25 cellular contexts compared by ENCODE assay signal in genomic region chrX:13607356-13607995, GRCh38. TPM values are rescaled to one million over a fixed set of nuclear protein-coding genes. Genes with fewer than 3 reads are reported as not detected.
"Had no signal": no experiment of that assay in that cellular context is flagged by ENCODE, and none has a peak within 500 bp of the region (broad histone marks: within the 10 kb centered on the region; RNA-seq: fewer than 3 reads in every experiment).

No MANE protein-coding gene starts in this region.

- H3K27me3 ChIP-seq: cardiac muscle cell, neutrophil, ovary, tibial artery had no signal

- H3K27ac Mint-ChIP-seq: activated B cell treated with CpG ODN at 0.5 μM for 24 hours; activated naive CD8-positive, alpha-beta T cell treated with anti-CD3 and anti-CD28 coated beads for 36 hours; activated T-helper 2 cell treated with anti-CD3 and anti-CD28 coated beads, Interferon-gamma antibody, Interleukin-2, Interleukin-4, amounts not matched to agents 10 μg/mL and 5 μg/mL and 100 μg/mL, durations not matched to agents 14 hours and 24 hours and 36 hours; natural killer cell; stimulated activated naive CD8-positive, alpha-beta T cell treated with anti-CD3 and anti-CD28 coated beads, Interleukin-15, Interleukin-2, amounts not matched to agents 100 ng/mL and 50 ng/mL, for 24 hours; T-helper 17 cell had no signal

- H3K4me1 ChIP-seq: heart left ventricle, tibial artery had no signal

- H3K9me3 ChIP-seq: heart left ventricle, neutrophil, ovary had no signal

- H3K36me3 Mint-ChIP-seq: activated naive CD8-positive, alpha-beta T cell treated with anti-CD3 and anti-CD28 coated beads for 36 hours; natural killer cell had no signal

- H3K4me3 ChIP-seq: cardiac muscle cell, heart left ventricle, lung, ovary, tibial artery had no signal

- H3K27me3 Mint-ChIP-seq: activated B cell treated with CpG ODN at 0.5 μM for 24 hours; stimulated activated naive CD8-positive, alpha-beta T cell treated with anti-CD3 and anti-CD28 coated beads, Interleukin-15, Interleukin-2, amounts not matched to agents 100 ng/mL and 50 ng/mL, for 24 hours; T-helper 17 cell had no signal

- H3K36me3 ChIP-seq: cardiac muscle cell, heart left ventricle, neutrophil, ovary, tibial artery had no signal

- H3K4me3 Mint-ChIP-seq: activated B cell treated with CpG ODN at 0.5 μM for 24 hours; activated naive CD8-positive, alpha-beta T cell treated with anti-CD3 and anti-CD28 coated beads for 36 hours; activated T-cell treated with anti-CD3 and anti-CD28 coated beads, Interleukin-2, amount 50 U/mL, for 4 hours; natural killer cell; stimulated activated naive CD8-positive, alpha-beta T cell treated with anti-CD3 and anti-CD28 coated beads, Interleukin-15, Interleukin-2, amounts not matched to agents 100 ng/mL and 50 ng/mL, for 24 hours; T-helper 17 cell had no signal

- ATAC-seq: activated T-cell treated with anti-CD3 and anti-CD28 coated beads, Interleukin-2, amount 50 U/mL, for 4 hours; heart left ventricle; left lobe of liver; natural killer cell; right cardiac atrium; T-helper 17 cell had no signal

- H3K4me1 Mint-ChIP-seq: activated B cell treated with CpG ODN at 0.5 μM for 24 hours; activated naive CD8-positive, alpha-beta T cell treated with anti-CD3 and anti-CD28 coated beads for 36 hours; natural killer cell; T-helper 17 cell had no signal

- DNase-seq: activated B cell treated with CpG ODN at 0.5 μM for 24 hours; activated CD4-positive, alpha-beta T cell treated with anti-CD3 and anti-CD28 coated beads for 4 hours; activated CD4-positive, alpha-beta T cell treated with anti-CD3 and anti-CD28 coated beads, Interleukin-2, amount 50 U/mL, for 48 hours; activated CD8-positive, alpha-beta memory T cell treated with anti-CD3 and anti-CD28 coated beads, Interleukin-2, amount 50 U/mL, for 48 hours; activated naive CD4-positive, alpha-beta T cell; activated naive CD8-positive, alpha-beta T cell treated with anti-CD3 and anti-CD28 coated beads for 36 hours; activated T-cell treated with anti-CD3 and anti-CD28 coated beads, Interleukin-2, amount 50 U/mL, for 4 hours; effector CD4-positive, alpha-beta T cell; heart left ventricle; islet precursor cell; natural killer cell; ovary; right cardiac atrium; stimulated activated CD4-positive, alpha-beta T cell treated with anti-CD3 and anti-CD28 coated beads, Interleukin-12 subunit alpha, Interleukin-12 subunit beta, amount 100 ng/mL, for 4 hours; stimulated activated CD4-positive, alpha-beta T cell treated with anti-CD3 and anti-CD28 coated beads, Interleukin-4, amount 100 ng/mL, for 4 hours; T-helper 17 cell; tibial artery had no signal

- H3K27ac ChIP-seq: cardiac muscle cell, heart left ventricle, neutrophil, ovary, tibial artery had no signal

- H3K9me3 Mint-ChIP-seq: activated B cell treated with CpG ODN at 0.5 μM for 24 hours; activated naive CD8-positive, alpha-beta T cell treated with anti-CD3 and anti-CD28 coated beads for 36 hours; activated T-cell treated with anti-CD3 and anti-CD28 coated beads, Interleukin-2, amount 50 U/mL, for 4 hours; activated T-helper 2 cell treated with anti-CD3 and anti-CD28 coated beads, Interferon-gamma antibody, Interleukin-2, Interleukin-4, amounts not matched to agents 10 μg/mL and 5 μg/mL and 100 μg/mL, durations not matched to agents 14 hours and 24 hours and 36 hours; natural killer cell; stimulated activated naive CD8-positive, alpha-beta T cell treated with anti-CD3 and anti-CD28 coated beads, Interleukin-15, Interleukin-2, amounts not matched to agents 100 ng/mL and 50 ng/mL, for 24 hours had no signal

RNA-seq across cellular contexts. Expression of gene EGFL6, which starts 38.1 kb away (rescaled TPM):
- total RNA-seq: activated B cell treated with CpG ODN at 0.5 μM for 24 hours, cardiac muscle cell, chondrocyte, left lobe of liver, natural killer cell, pulmonary artery endothelial cell, right cardiac atrium, T-helper 17 cell had no signal
